Comparison of ENCODE assay signal across 11 cellular contexts in the genomic region with DNA sequence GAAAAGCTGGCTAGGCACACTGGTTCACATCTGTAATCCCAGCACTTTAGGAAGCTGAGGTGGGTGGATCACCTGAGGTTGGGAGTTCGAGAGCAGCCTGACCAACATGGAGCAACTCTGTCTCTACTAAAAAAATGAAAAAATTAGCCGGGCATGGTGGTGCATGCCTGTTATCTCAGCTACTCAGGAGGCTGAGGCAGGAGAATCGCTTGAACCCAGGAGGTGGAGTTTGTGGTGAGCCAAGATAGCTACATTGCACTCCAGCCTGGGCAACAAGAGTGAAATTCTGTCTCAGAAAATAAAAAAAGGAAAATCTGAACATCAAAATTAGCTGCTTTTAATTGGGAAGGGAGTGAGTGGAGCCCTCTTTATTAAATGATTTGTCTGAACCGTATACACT. TPM values are rescaled to one million over a fixed set of nuclear protein-coding genes. Genes with fewer than 3 reads are reported as not detected.
DNase-seq lines count a peak whose midpoint lies in the region; ATAC-seq, FAIRE-seq and TF ChIP-seq lines count a peak whose summit lies in the region.
"Not testable (repeated sequence)": the region's sequence is repeated elsewhere in the genome, so short reads cannot be mapped to it uniquely, and the experiment has no call there.
"Had no signal": no experiment of that assay in that cellular context is flagged by ENCODE, and none has a peak within 500 bp of the region (broad histone marks: within the 10 kb centered on the region; RNA-seq: fewer than 3 reads in every experiment).

No MANE protein-coding gene starts in this region.

- not testable (repeated sequence) for ATAC-seq in CD4-positive, alpha-beta T cell (ENCODE audit: poor library complexity); T-helper 17 cell; K562; lower lobe of right lung; stimulated activated effector memory CD8-positive, alpha-beta T cell treated with anti-CD3 and anti-CD28 coated beads, Interleukin-12 subunit alpha, Interleukin-12 subunit beta, amount 100 ng/mL, for 72 hours; upper lobe of right lung

- 28% methylated on average over 4 of the region's 4 CpGs for WGBS in K562 (ENCODE audit: insufficient coverage, low coverage, missing lambda C conversion rate)

- H3K79me2 ChIP-seq in K562 (ENCODE audit: control insufficient read depth, insufficient read depth, low read length), result not testable (repeated sequence)

- H3K27me3 ChIP-seq in CD4-positive, alpha-beta T cell (ENCODE audit: control insufficient read depth, insufficient read depth, low read length); K562 (ENCODE audit: control insufficient read depth in 2 of 2, insufficient read depth in 2 of 2, low read length in 2 of 2); lower lobe of right lung (ENCODE audit: low read depth); upper lobe of right lung: not testable (repeated sequence)

- H3K4me3 Mint-ChIP-seq in CD4-positive, alpha-beta T cell; T-helper 17 cell; activated T-cell treated with anti-CD3 and anti-CD28 coated beads, Interleukin-2, amount 50 U/mL, for 24 hours: not testable (repeated sequence)
- H3K4me3 Mint-ChIP-seq in stimulated activated effector memory CD8-positive, alpha-beta T cell treated with anti-CD3 and anti-CD28 coated beads, Interleukin-12 subunit alpha, Interleukin-12 subunit beta, amount 100 ng/mL, for 72 hours, result peak overlapping the region; percentile 98

- H3K27ac Mint-ChIP-seq in CD4-positive, alpha-beta T cell, result peak overlapping the region; percentile 92
- H3K27ac Mint-ChIP-seq in T-helper 17 cell, result peak overlapping the region; percentile 100
- H3K27ac Mint-ChIP-seq in activated T-cell treated with anti-CD3 and anti-CD28 coated beads, Interleukin-2, amount 50 U/mL, for 24 hours, result peak overlapping the region; percentile 37
- peak overlapping the region; percentile 100 for H3K27ac Mint-ChIP-seq in stimulated activated effector memory CD8-positive, alpha-beta T cell treated with anti-CD3 and anti-CD28 coated beads, Interleukin-12 subunit alpha, Interleukin-12 subunit beta, amount 100 ng/mL, for 72 hours

- not testable (repeated sequence) for H3K9ac ChIP-seq in K562 (ENCODE audit: insufficient read depth in 1 of 2, low read depth in 2 of 2, low read length in 2 of 2)

- not testable (repeated sequence) for H3K27me3 Mint-ChIP-seq in CD4-positive, alpha-beta T cell; T-helper 17 cell; activated T-cell treated with anti-CD3 and anti-CD28 coated beads, Interleukin-2, amount 50 U/mL, for 24 hours

- FAIRE-seq in K562 (lab: Jason Lieb, UNC), result not testable (repeated sequence)

- TF ChIP-seq RAD21 in K562 (CRISPR knock-in tag; conservative IDR thresholded peaks at IDR 0.05 in 1 of 2, IDR thresholded peaks at IDR 0.05 in 1 of 2), result not testable (repeated sequence)

- not testable (repeated sequence) for H2AFZ ChIP-seq in K562 (ENCODE audit: low read depth, low read length)

- not testable (repeated sequence) for BruUV-seq in K562 (replicated peaks; lab: Mats Ljungman, UMichigan)

- CTCF ChIA-PET in CD4-positive, alpha-beta T cell (lab: Charles Lee), result interaction anchor here (1.6 to 2.7 kb wide), 2 partner anchors 10 to 27 kb away, joined by 4 to 12 read pairs; no protein-coding TSS in a partner anchor
- CTCF ChIA-PET in K562 (lab: Yijun Ruan, JAX; ENCODE audit: low intra/inter-chr PET ratio), result not testable (repeated sequence)

- not testable (repeated sequence) for H3K4me2 ChIP-seq in K562 (ENCODE audit: insufficient read depth, low read length)

- not testable (repeated sequence) for TF ChIP-seq POLR2A in K562 (conservative IDR thresholded peaks at IDR 0.05); erythroblast (IDR thresholded peaks at IDR 0.05; ENCODE audit: low read length)

- H3K9me3 Mint-ChIP-seq in CD4-positive, alpha-beta T cell; activated T-cell treated with anti-CD3 and anti-CD28 coated beads, Interleukin-2, amount 50 U/mL, for 24 hours; stimulated activated effector memory CD8-positive, alpha-beta T cell treated with anti-CD3 and anti-CD28 coated beads, Interleukin-12 subunit alpha, Interleukin-12 subunit beta, amount 100 ng/mL, for 72 hours: not testable (repeated sequence)

- TF ChIP-seq CTCF in CD4-positive, alpha-beta T cell (IDR thresholded peaks at IDR 0.05); K562 (IDR thresholded peaks at IDR 0.05 in 2 of 3, conservative IDR thresholded peaks at IDR 0.05 in 1 of 3; ENCODE audit: insufficient read depth in 2 of 3, low read depth in 1 of 3, low read length in 3 of 3); lower lobe of right lung (IDR thresholded peaks at IDR 0.05); upper lobe of right lung (IDR thresholded peaks at IDR 0.05): not testable (repeated sequence)

- intact Hi-C loops in CD4-positive, alpha-beta T cell (cut with DNase I, micrococcal nuclease); K562 (cut with micrococcal nuclease); lower lobe of right lung (cut with DNase I); upper lobe of right lung (cut with DNase I): not testable (repeated sequence)

- in situ Hi-C loops in K562 (cut with MboI), result not testable (repeated sequence)

- POLR2A ChIA-PET in CD4-positive, alpha-beta T cell (lab: Charles Lee), result interaction anchor here (2.5 kb wide), 1 partner anchor 11 kb away, joined by 8 read pairs; no protein-coding TSS in a partner anchor
- POLR2A ChIA-PET in K562 (lab: Yijun Ruan, JAX), result interaction anchor here (0.9 kb wide), 1 partner anchor 12 kb away, joined by 3 read pairs; no protein-coding TSS in a partner anchor

- not testable (repeated sequence) for H3K27ac ChIP-seq in CD4-positive, alpha-beta T cell (ENCODE audit: low read depth, low read length); K562 (ENCODE audit: extremely low read depth, low read depth, low read length)
- peak overlapping the region; percentile 86 for H3K27ac ChIP-seq in lower lobe of right lung
- H3K27ac ChIP-seq in upper lobe of right lung, result peak overlapping the region; percentile 91

- H3K4me3 ChIP-seq in K562, lower lobe of right lung, upper lobe of right lung: not testable (repeated sequence)

- H3K9me1 ChIP-seq in K562 (ENCODE audit: control insufficient read depth, insufficient read depth, low read length), result not testable (repeated sequence)

- H3K36me3 Mint-ChIP-seq in CD4-positive, alpha-beta T cell (ENCODE audit: low read depth), result peaks cover 88% of the 10 kb centered on the region
- H3K36me3 Mint-ChIP-seq in T-helper 17 cell (ENCODE audit: low read depth), result peaks cover 19% of the 10 kb centered on the region
- peaks cover 58% of the 10 kb centered on the region for H3K36me3 Mint-ChIP-seq in activated T-cell treated with anti-CD3 and anti-CD28 coated beads, Interleukin-2, amount 50 U/mL, for 24 hours (ENCODE audit: low read depth)
- H3K36me3 Mint-ChIP-seq in stimulated activated effector memory CD8-positive, alpha-beta T cell treated with anti-CD3 and anti-CD28 coated beads, Interleukin-12 subunit alpha, Interleukin-12 subunit beta, amount 100 ng/mL, for 72 hours, result peaks cover 48% of the 10 kb centered on the region

- DNase-seq in CD4-positive, alpha-beta T cell; T-helper 17 cell; activated T-cell treated with anti-CD3 and anti-CD28 coated beads, Interleukin-2, amount 50 U/mL, for 24 hours; K562 (ENCODE audit: extremely low read depth in 1 of 4, low spot score in 3 of 4); lower lobe of right lung; stimulated activated effector memory CD8-positive, alpha-beta T cell treated with anti-CD3 and anti-CD28 coated beads, Interleukin-12 subunit alpha, Interleukin-12 subunit beta, amount 100 ng/mL, for 72 hours (ENCODE audit: low spot score in 2 of 2); upper lobe of right lung: not testable (repeated sequence)
- peak; percentile 48 to 75 for DNase-seq in erythroblast (lab: John Stamatoyannopoulos, UW)

- H3K9me3 ChIP-seq in CD4-positive, alpha-beta T cell (ENCODE audit: control insufficient read depth, low read length); T-helper 17 cell (ENCODE audit: control insufficient read depth, low read length, poor library complexity, severe bottlenecking); K562 (replicated peaks; ENCODE audit: control insufficient read depth, insufficient read depth, low read depth, low read length); lower lobe of right lung; upper lobe of right lung: not testable (repeated sequence)

- peaks cover 13 to 18% of the 10 kb centered on the region in 2 experiments for H3K4me1 ChIP-seq in K562 (replicated peaks in 1 of 2; ENCODE audit: control insufficient read depth in 2 of 2, insufficient read depth in 2 of 2, low read length in 2 of 2)
- peaks cover 93% of the 10 kb centered on the region for H3K4me1 ChIP-seq in lower lobe of right lung
- peaks cover 76% of the 10 kb centered on the region for H3K4me1 ChIP-seq in upper lobe of right lung

- not testable (repeated sequence) for H3K36me3 ChIP-seq in K562 (ENCODE audit: control insufficient read depth, insufficient read depth, low read length)
- H3K36me3 ChIP-seq in lower lobe of right lung, result peaks cover 20% of the 10 kb centered on the region
- peaks cover 13% of the 10 kb centered on the region for H3K36me3 ChIP-seq in upper lobe of right lung

- not testable (repeated sequence) for H4K20me1 ChIP-seq in K562 (replicated peaks; ENCODE audit: control insufficient read depth, insufficient read depth, low read length)

- not testable (repeated sequence) for TF ChIP-seq EP300 in K562 (IDR thresholded peaks at IDR 0.05; ENCODE audit: low read length)

- H3K4me1 Mint-ChIP-seq in CD4-positive, alpha-beta T cell (ENCODE audit: low read depth), result peaks cover 86% of the 10 kb centered on the region
- H3K4me1 Mint-ChIP-seq in T-helper 17 cell, result peaks cover 67% of the 10 kb centered on the region
- H3K4me1 Mint-ChIP-seq in activated T-cell treated with anti-CD3 and anti-CD28 coated beads, Interleukin-2, amount 50 U/mL, for 24 hours (ENCODE audit: low read depth), result peaks cover 88% of the 10 kb centered on the region
- peaks cover 86% of the 10 kb centered on the region for H3K4me1 Mint-ChIP-seq in stimulated activated effector memory CD8-positive, alpha-beta T cell treated with anti-CD3 and anti-CD28 coated beads, Interleukin-12 subunit alpha, Interleukin-12 subunit beta, amount 100 ng/mL, for 72 hours

RNA-seq across cellular contexts. Expression of gene APOL3, which starts 7.7 kb away (rescaled TPM):
- total RNA-seq in CD4-positive, alpha-beta T cell, result 100 to 1,000 TPM; 111 to 116 TPM
- total RNA-seq in T-helper 17 cell, result 100 to 1,000 TPM; 229 to 265 TPM
- total RNA-seq in K562 (2011; cell fraction: chromatin; rRNA removed; ENCODE audit: low replicate concordance), result 1.7 TPM in 2 replicates
- total RNA-seq in K562 (2011; cell fraction: nucleolus; rRNA removed), result 0.50 and 0.53 TPM in 2 replicates
- not detected in 2 replicates for total RNA-seq in K562 (2011; cell fraction: nucleoplasm; rRNA removed)
- total RNA-seq in K562 (2014; rRNA removed), result 0.69 TPM in 1 of 2 replicates, not detected in the other
- total RNA-seq in K562 (2014; rRNA removed; fragmentation: Illumina TruSeq; extraction: Trizol), result 0.33 and 0.73 TPM in 2 replicates
- total RNA-seq in K562 (2015; rRNA removed; fragmentation: Illumina TruSeq; extraction: Trizol), result 0.25 and 0.38 TPM in 2 replicates
- 0.67 and 1.1 TPM in 2 replicates for total RNA-seq in K562 (2021)
- polyA plus RNA-seq in K562 (2011; rRNA removed), result 0.32 and 0.54 TPM in 2 replicates
- 0.04 and 0.09 TPM in 2 replicates for polyA plus RNA-seq in K562 (2011; cell fraction: cytosol; rRNA removed)
- polyA plus RNA-seq in K562 (2011; cell fraction: nucleus; rRNA removed), result 0.11 and 0.75 TPM in 2 replicates
- polyA plus RNA-seq in K562 (2012), result 0.66 and 2.7 TPM in 2 replicates
- polyA plus RNA-seq in K562 (2014; fragmentation: Illumina TruSeq; extraction: Trizol), result 0.87 and 1.1 TPM in 2 replicates
- polyA plus RNA-seq in K562 (2014; fragmentation: Nextera tagmentation; extraction: Ambion mirVana), result under 1 TPM; 0.25 to 0.80 TPM
- polyA plus RNA-seq in K562 (2014; rRNA removed), result 0.18 and 0.93 TPM in 2 replicates
- polyA minus RNA-seq in K562 (2011; rRNA and poly(A)+ RNA removed), result 0.21 and 0.35 TPM in 2 replicates
- not detected in 2 replicates for polyA minus RNA-seq in K562 (2011; cell fraction: cytosol; rRNA and poly(A)+ RNA removed)
- 0.54 TPM in 1 of 2 replicates, not detected in the other for polyA minus RNA-seq in K562 (2011; cell fraction: nucleus; rRNA and poly(A)+ RNA removed)
- total RNA-seq in lower lobe of right lung, result 77.0 TPM
- 58.2 TPM for total RNA-seq in upper lobe of right lung
- total RNA-seq: Caco-2, PC-3 had no signal

RNA-seq across cellular contexts. Expression of gene APOL4, which starts 48.8 kb away (rescaled TPM):
- total RNA-seq in CD4-positive, alpha-beta T cell, result not detected
- total RNA-seq in T-helper 17 cell (under 1 TPM in 1 of 2 donors, not detected in 1; 0.22 TPM), K562 (2014; rRNA removed) (6.6 and 9.4 TPM in 2 replicates), K562 (2014; rRNA removed; fragmentation: Illumina TruSeq; extraction: Trizol) (7.6 and 9.3 TPM in 2 replicates), K562 (2015; rRNA removed; fragmentation: Illumina TruSeq; extraction: Trizol) (11.0 and 11.9 TPM in 2 replicates), K562 (2021) (8.9 and 9.8 TPM in 2 replicates), lower lobe of right lung (29.0 TPM), upper lobe of right lung (14.3 TPM)
- 11.5 and 14.1 TPM in 2 replicates for total RNA-seq in K562 (2011; cell fraction: chromatin; rRNA removed; ENCODE audit: low replicate concordance)
- total RNA-seq in K562 (2011; cell fraction: nucleolus; rRNA removed), result 8.7 and 14.0 TPM in 2 replicates
- total RNA-seq in K562 (2011; cell fraction: nucleoplasm; rRNA removed), result 14.4 and 15.3 TPM in 2 replicates
- polyA plus RNA-seq in K562 (2011; rRNA removed) (14.3 and 14.5 TPM in 2 replicates), K562 (2014; fragmentation: Illumina TruSeq; extraction: Trizol) (8.1 and 10.2 TPM in 2 replicates), K562 (2014; fragmentation: Nextera tagmentation; extraction: Ambion mirVana) (10 to 100 TPM in 1 of 2 experiments, 1 to 10 TPM in 1; 8.9 to 15.0 TPM), K562 (2014; rRNA removed) (6.5 and 7.2 TPM in 2 replicates)
- polyA plus RNA-seq in K562 (2011; cell fraction: cytosol; rRNA removed), result 14.6 and 18.4 TPM in 2 replicates
- 8.5 and 10.5 TPM in 2 replicates for polyA plus RNA-seq in K562 (2011; cell fraction: nucleus; rRNA removed)
- 16.0 and 18.4 TPM in 2 replicates for polyA plus RNA-seq in K562 (2012)
- 32.8 and 36.6 TPM in 2 replicates for polyA minus RNA-seq in K562 (2011; rRNA and poly(A)+ RNA removed)
- polyA minus RNA-seq in K562 (2011; cell fraction: cytosol; rRNA and poly(A)+ RNA removed), result 9.2 and 12.4 TPM in 2 replicates
- polyA minus RNA-seq in K562 (2011; cell fraction: nucleus; rRNA and poly(A)+ RNA removed), result 6.5 and 15.6 TPM in 2 replicates
- total RNA-seq: Caco-2, IMR-90 had no signal

Comparison
In these comparisons a context has a peak if more than half of its experiments do, and no peak if none do; other contexts are left out.
1. H3K27ac Mint-ChIP-seq: peak in every context shown above with its lines; median percentile 100 in T-helper 17 cell; 100 in stimulated activated effector memory CD8-positive, alpha-beta T cell treated with anti-CD3 and anti-CD28 coated beads, Interleukin-12 subunit alpha, Interleukin-12 subunit beta, amount 100 ng/mL, for 72 hours; 92 in CD4-positive, alpha-beta T cell; 37 in activated T-cell treated with anti-CD3 and anti-CD28 coated beads, Interleukin-2, amount 50 U/mL, for 24 hours.
2. RNA of gene APOL3, which starts 7.7 kb away (total RNA-seq): 229 to 265 TPM in T-helper 17 cell, 111 to 116 TPM in CD4-positive, alpha-beta T cell, 77.0 TPM in lower lobe of right lung (single experiment) and 58.2 TPM in upper lobe of right lung (single experiment); 0.25 to 1.7 TPM in K562; every median in the first group is over 10 times any median in the second.
3. RNA of gene APOL4, which starts 48.8 kb away (total RNA-seq): 29.0 TPM in lower lobe of right lung (single experiment), 14.3 TPM in upper lobe of right lung (single experiment) and 6.6 to 15.3 TPM in K562; not detected in CD4-positive, alpha-beta T cell and 0.22 TPM in T-helper 17 cell; every median in the first group is over 4 times any median in the second.